In genomic region chr14:105050551-105050897, GRCh38 we compare ENCODE assay signal across 10 cellular contexts. TPM values are rescaled to one million over a fixed set of nuclear protein-coding genes. Genes with fewer than 3 reads are reported as not detected.
DNase-seq lines count a peak whose midpoint lies in the region; ATAC-seq lines count a peak whose summit lies in the region.
"Had no signal": no experiment of that assay in that cellular context is flagged by ENCODE, and none has a peak within 500 bp of the region (broad histone marks: within the 10 kb centered on the region; RNA-seq: fewer than 3 reads in every experiment).

No MANE protein-coding gene starts in this region.

- ATAC-seq in Right ventricle myocardium superior (ENCODE audit: poor library complexity) (no peak), Right ventricle myocardium inferior (no peak), HG02610 (IDR thresholded peaks at IDR 0.05; ENCODE audit: unreplicated experiment) (no peak), GM18907 (IDR thresholded peaks at IDR 0.05; ENCODE audit: unreplicated experiment) (no peak)

- DNase-seq in Right ventricle myocardium superior (peak; percentile 66), Right ventricle myocardium inferior (ENCODE audit: missing footprints) (no peak), NCI-H345 treated with DMSO at 0.1 percent for 48 hours (lab: John Stamatoyannopoulos, UW; ENCODE audit: unreplicated experiment) (peak; percentile 73), epidermal melanocyte (ENCODE audit: insufficient read length, low spot score) (peak; percentile 65), ureter (ENCODE audit: low spot score) (peak; percentile 83), T-helper 2 cell (no peak)
- DNase-seq: hypothalamus, T-helper 1 cell had no signal

- intact Hi-C loops in Right ventricle myocardium superior (cut with DNase I): no loop called here
- intact Hi-C loops in Right ventricle myocardium inferior (cut with DNase I): no loop called here

RNA-seq across cellular contexts. Expression of gene GPR132, which starts 14.7 kb away (rescaled TPM):
- total RNA-seq in Right ventricle myocardium superior (1.3 TPM), Right ventricle myocardium inferior (0.89 TPM), ureter (1.5 TPM)

RNA-seq across cellular contexts. Expression of gene CDCA4, which starts 29.6 kb away (rescaled TPM):
- total RNA-seq in Right ventricle myocardium superior: 1.6 TPM
- total RNA-seq in Right ventricle myocardium inferior: 3.1 TPM
- 8.1 TPM for total RNA-seq in ureter

Comparison
In these comparisons a context has a peak if more than half of its experiments do, and no peak if none do; other contexts are left out.
1. DNase-seq: peak in Right ventricle myocardium superior (single experiment), NCI-H345 treated with DMSO at 0.1 percent for 48 hours (single experiment), epidermal melanocyte (single experiment) and ureter (single experiment); none in Right ventricle myocardium inferior (single experiment) and T-helper 2 cell (0 of 5).